Comparison of ENCODE assay signal across 19 cellular contexts in the genomic region with DNA sequence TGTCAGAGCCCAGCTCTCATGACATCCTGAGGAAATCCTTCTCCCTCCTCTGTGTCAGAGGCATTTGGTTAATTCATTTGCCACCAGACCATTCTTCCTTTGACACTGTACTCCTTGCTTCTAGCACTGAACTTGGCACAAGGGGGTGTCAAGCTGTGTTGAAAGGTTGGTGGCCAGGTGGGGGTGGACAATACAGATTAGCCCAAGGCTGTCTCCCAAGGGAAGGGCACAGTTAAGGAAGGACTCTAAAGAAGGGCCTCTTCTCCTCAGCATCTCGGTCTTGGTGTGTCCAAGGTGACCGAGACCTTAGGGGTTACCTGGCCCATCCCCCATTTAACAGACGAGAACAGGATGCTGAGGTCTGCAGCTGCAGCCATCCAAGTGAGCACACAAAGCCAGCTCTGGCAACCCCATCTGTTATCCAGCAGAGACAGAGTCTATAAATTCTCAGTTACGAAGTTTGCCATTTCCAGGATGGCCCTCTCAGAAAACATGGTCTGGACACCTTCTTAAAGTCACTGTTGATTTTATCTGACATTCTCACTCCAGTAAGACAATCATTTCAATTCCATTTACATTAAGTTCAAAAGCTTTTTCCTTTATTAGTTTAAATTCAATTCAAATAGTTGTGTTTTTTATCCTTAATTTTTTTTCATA.
DNase-seq lines count a peak whose midpoint lies in the region; ATAC-seq and TF ChIP-seq lines count a peak whose summit lies in the region.
"Had no signal": no experiment of that assay in that cellular context is flagged by ENCODE, and none has a peak within 500 bp of the region (broad histone marks: within the 10 kb centered on the region; RNA-seq: fewer than 3 reads in every experiment).

No MANE protein-coding gene starts in this region.

- H3K4me3 ChIP-seq in IMR-90 (ENCODE audit: insufficient read depth, low read depth, low read length) = no peak overlapping the region
- H3K4me3 ChIP-seq: heart right ventricle, skin epidermis had no signal

- peak overlapping the region; percentile 16; the same call in 1 of the 2 replicates for H3K4ac ChIP-seq in IMR-90 (ENCODE audit: low read depth, low read length)

- H2AK9ac ChIP-seq in IMR-90 (replicated peaks; ENCODE audit: low read depth, low read length, poor library complexity) = peak overlapping the region; percentile 40

- 43% methylated on average over 1 of the region's 4 CpGs; no CpG with 5 or more reads in 1 of the 2 experiments for WGBS in IMR-90 (ENCODE audit: extremely low coverage in 2 of 2, insufficient read length in 1 of 2), 2 experiments

- no peak overlapping the region for H3K27ac ChIP-seq in IMR-90 (ENCODE audit: insufficient read depth, low read length)
- H3K27ac ChIP-seq: 22Rv1, heart right ventricle, skin epidermis had no signal

- no peak for ATAC-seq in IMR-90 (ENCODE audit: low read depth)
- ATAC-seq in Right ventricle myocardium superior (ENCODE audit: poor library complexity) = no peak

- POLR2A ChIA-PET in IMR-90 (lab: Charles Lee; ENCODE audit: unreplicated experiment) = no interaction called here

- dilution Hi-C loops in IMR-90 (cut with HindIII; ENCODE audit: low sequenced_read_pairs, unreplicated experiment) = no loop called here

- TF ChIP-seq POLR2A in IMR-90 (IDR thresholded peaks at IDR 0.05; ENCODE audit: low read depth, low read length) = no peak

- 0 out of 2 replicates have a peak overlapping the region, but pooled peaks have one; percentile 8 for H2BK20ac ChIP-seq in IMR-90 (ENCODE audit: low read depth, low read length)

- no peak overlapping the region for H3K23ac ChIP-seq in IMR-90 (ENCODE audit: low read depth, low read length)

- H2BK5ac ChIP-seq in IMR-90 (ENCODE audit: low read depth, low read length, poor library complexity, severe bottlenecking) = no peak overlapping the region

- H3K4me1 ChIP-seq in IMR-90 (ENCODE audit: control insufficient read depth, insufficient read depth, low read length) = peaks cover 4% of the 10 kb centered on the region; the same call in 1 of the 2 replicates

- H3K14ac ChIP-seq in IMR-90 (replicated peaks; ENCODE audit: low read depth, low read length) = 0 out of 2 replicates have a peak overlapping the region, but pooled peaks have one; percentile 45

- H4K5ac ChIP-seq in IMR-90 (ENCODE audit: low read depth, low read length) = no peak overlapping the region

- H4K20me1 ChIP-seq in IMR-90 (ENCODE audit: insufficient read depth, low read length) = no peaks in the 10 kb centered on the region

- H2AK5ac ChIP-seq in IMR-90 (ENCODE audit: low read depth, low read length) = no peak overlapping the region

- H3K36me3 Mint-ChIP-seq in chondrocyte (ENCODE audit: low read depth) (peaks cover 13% of the 10 kb centered on the region), nephron (ENCODE audit: low read depth) (no peaks in the 10 kb centered on the region), glutamatergic neuron (ENCODE audit: unreplicated experiment) (no peaks in the 10 kb centered on the region)
- H3K36me3 Mint-ChIP-seq: activated naive CD4-positive, alpha-beta T cell treated with anti-CD3 and anti-CD28 coated beads, Interleukin-2, amount 10 ng/mL, durations not matched to agents 7 days and 5 days; naive B cell had no signal

- H3K56ac ChIP-seq in IMR-90 (ENCODE audit: extremely low read depth, insufficient read depth, low read length) = no peak overlapping the region; the same call in 1 of the 2 replicates

- H3K18ac ChIP-seq in IMR-90 (ENCODE audit: low read depth, low read length) = no peak overlapping the region

- no peak overlapping the region for H4K8ac ChIP-seq in IMR-90 (ENCODE audit: low read depth in 2 of 2, low read length in 2 of 2)

- CTCF ChIA-PET in IMR-90 (lab: Yijun Ruan, JAX) = no interaction called here

- BruUV-seq in IMR-90 (replicated peaks; lab: Mats Ljungman, UMichigan) = no TSS peak

- intact Hi-C loops in IMR-90 (cut with micrococcal nuclease) (no loop called here), Right ventricle myocardium superior (cut with DNase I) (no loop called here)

- H3K27ac Mint-ChIP-seq in chondrocyte (ENCODE audit: unreplicated experiment) (no peak overlapping the region), nephron (peak overlapping the region; percentile 63 to 95 (median 87)), glutamatergic neuron (ENCODE audit: unreplicated experiment) (no peak overlapping the region)
- H3K27ac Mint-ChIP-seq: activated CD4-positive, alpha-beta T cell treated with anti-CD3 and anti-CD28 coated beads for 36 hours; activated naive CD4-positive, alpha-beta T cell treated with anti-CD3 and anti-CD28 coated beads, Interleukin-2, amount 10 ng/mL, durations not matched to agents 7 days and 5 days; B cell; naive B cell had no signal

- no peaks in the 10 kb centered on the region; the same call in 1 of the 2 replicates for H3K36me3 ChIP-seq in IMR-90 (ENCODE audit: control insufficient read depth, insufficient read depth, low read length)
- H3K36me3 ChIP-seq: heart right ventricle had no signal

- H2AFZ ChIP-seq in IMR-90 (replicated peaks; ENCODE audit: low read length, poor library complexity) = no peak overlapping the region

- H3K9me3 ChIP-seq in IMR-90 (ENCODE audit: control insufficient read depth, insufficient read depth, low read length) = no peaks in the 10 kb centered on the region
- H3K9me3 ChIP-seq: heart right ventricle had no signal

- H3K9me3 Mint-ChIP-seq in chondrocyte (ENCODE audit: low read depth) (no peaks in the 10 kb centered on the region), nephron (no peaks in the 10 kb centered on the region), glutamatergic neuron (ENCODE audit: unreplicated experiment) (peaks cover 5% of the 10 kb centered on the region)
- H3K9me3 Mint-ChIP-seq: activated naive CD4-positive, alpha-beta T cell treated with anti-CD3 and anti-CD28 coated beads, Interleukin-2, amount 10 ng/mL, durations not matched to agents 7 days and 5 days; naive B cell had no signal

- TF ChIP-seq CTCF in IMR-90 (conservative IDR thresholded peaks at IDR 0.05; ENCODE audit: low read depth, low read length) = no peak
- no peak for TF ChIP-seq CTCF in chondrocyte (IDR thresholded peaks at IDR 0.05)
- TF ChIP-seq CTCF in nephron (IDR thresholded peaks at IDR 0.05; ENCODE audit: unreplicated experiment in 3 of 3) = no peak
- no peak for TF ChIP-seq CTCF in glutamatergic neuron (IDR thresholded peaks at IDR 0.05; ENCODE audit: partially characterized antibody, unreplicated experiment)

- H3K9me1 ChIP-seq in IMR-90 (ENCODE audit: insufficient read depth, low read length) = peaks cover 15% of the 10 kb centered on the region; the same call in 1 of the 2 replicates

- no peak overlapping the region for H2BK120ac ChIP-seq in IMR-90 (ENCODE audit: low read depth, low read length)

- in situ Hi-C loops in IMR-90 (cut with MboI; ENCODE audit: low sequenced_read_pairs) = no loop called here

- H3K9ac ChIP-seq in IMR-90 (ENCODE audit: low read depth, low read length) = no peak overlapping the region

- no peaks in the 10 kb centered on the region for H3K79me1 ChIP-seq in IMR-90 (ENCODE audit: low read depth in 1 of 2, low read length in 2 of 2)

- no peaks in the 10 kb centered on the region for H3K27me3 Mint-ChIP-seq in chondrocyte (ENCODE audit: low read depth)
- H3K27me3 Mint-ChIP-seq in nephron (ENCODE audit: low read depth) = peaks cover 39% of the 10 kb centered on the region
- peaks cover 4% of the 10 kb centered on the region for H3K27me3 Mint-ChIP-seq in glutamatergic neuron (ENCODE audit: unreplicated experiment)
- H3K27me3 Mint-ChIP-seq: activated CD4-positive, alpha-beta T cell treated with anti-CD3 and anti-CD28 coated beads for 36 hours had no signal

- no peak for TF ChIP-seq RAD21 in IMR-90 (IDR thresholded peaks at IDR 0.05; ENCODE audit: low read length)

- no peak overlapping the region for H3K4me2 ChIP-seq in IMR-90 (ENCODE audit: low read depth, low read length)

- no peak overlapping the region for H4K91ac ChIP-seq in IMR-90 (ENCODE audit: insufficient read depth, low read depth, low read length)

- peaks cover 2% of the 10 kb centered on the region; the same call in 1 of the 2 replicates for H3K27me3 ChIP-seq in IMR-90 (ENCODE audit: control insufficient read depth, insufficient read depth, low read length)

- H2BK15ac ChIP-seq in IMR-90 (ENCODE audit: low read depth, low read length) = no peak overlapping the region

- DNase-seq in DMS 273 (lab: John Stamatoyannopoulos, UW; ENCODE audit: unreplicated experiment) (peak; percentile 62), DMS 273 treated with DMSO at 0.1 percent for 48 hours (lab: John Stamatoyannopoulos, UW) (no peak), IMR-90 (no peak), chondrocyte (ENCODE audit: low spot score) (peak; percentile 20), glutamatergic neuron (no peak), Right ventricle myocardium superior (no peak), LoVo (ENCODE audit: low spot score) (no peak)
- DNase-seq: activated T-cell treated with anti-CD3 and anti-CD28 coated beads for 4 hours; DMS153; heart right ventricle; naive B cell; NCI-H187; stimulated activated CD4-positive, alpha-beta T cell treated with anti-CD3 and anti-CD28 coated beads, Interleukin-2, amount 100 ng/mL, for 48 hours had no signal

- H3K4me1 Mint-ChIP-seq in chondrocyte (ENCODE audit: low read depth) = peaks cover 15% of the 10 kb centered on the region
- peaks cover 61% of the 10 kb centered on the region for H3K4me1 Mint-ChIP-seq in nephron
- peaks cover 36% of the 10 kb centered on the region for H3K4me1 Mint-ChIP-seq in glutamatergic neuron (ENCODE audit: low read depth, unreplicated experiment)
- H3K4me1 Mint-ChIP-seq: B cell, naive B cell had no signal

- no peak overlapping the region for H3K4me3 Mint-ChIP-seq in chondrocyte (ENCODE audit: unreplicated experiment)
- peak overlapping the region in 1 of 3 experiments; percentile 16 for H3K4me3 Mint-ChIP-seq in nephron
- no peak overlapping the region for H3K4me3 Mint-ChIP-seq in glutamatergic neuron (ENCODE audit: unreplicated experiment)
- H3K4me3 Mint-ChIP-seq: activated CD4-positive, alpha-beta T cell treated with anti-CD3 and anti-CD28 coated beads for 36 hours; activated naive CD4-positive, alpha-beta T cell treated with anti-CD3 and anti-CD28 coated beads, Interleukin-2, amount 10 ng/mL, durations not matched to agents 7 days and 5 days; B cell; naive B cell had no signal

TF ChIP-seq in IMR-90, 13 proteins besides CTCF, POLR2A, EP300 and RAD21 (continues in another document):
- TF ChIP-seq, protein P1, sequence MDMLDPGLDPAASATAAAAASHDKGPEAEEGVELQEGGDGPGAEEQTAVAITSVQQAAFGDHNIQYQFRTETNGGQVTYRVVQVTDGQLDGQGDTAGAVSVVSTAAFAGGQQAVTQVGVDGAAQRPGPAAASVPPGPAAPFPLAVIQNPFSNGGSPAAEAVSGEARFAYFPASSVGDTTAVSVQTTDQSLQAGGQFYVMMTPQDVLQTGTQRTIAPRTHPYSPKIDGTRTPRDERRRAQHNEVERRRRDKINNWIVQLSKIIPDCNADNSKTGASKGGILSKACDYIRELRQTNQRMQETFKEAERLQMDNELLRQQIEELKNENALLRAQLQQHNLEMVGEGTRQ (IDR thresholded peaks at IDR 0.05; ENCODE audit: low read depth, low read length) = no peak
- TF ChIP-seq CHD1 (IDR thresholded peaks at IDR 0.05; ENCODE audit: low read depth, low read length) (no peak), MXI1 (IDR thresholded peaks at IDR 0.05; ENCODE audit: borderline replicate concordance, low read depth, low read length) (no peak), MAZ (IDR thresholded peaks at IDR 0.05; ENCODE audit: borderline replicate concordance, low read depth, low read length) (no peak)

Comparison
In these comparisons a context has a peak if more than half of its experiments do, and no peak if none do; other contexts are left out.
1. DNase-seq: peak in DMS 273 (single experiment) and chondrocyte (single experiment); none in DMS 273 treated with DMSO at 0.1 percent for 48 hours (single experiment), IMR-90 (single experiment), glutamatergic neuron (single experiment), Right ventricle myocardium superior (single experiment) and LoVo (single experiment).
2. H3K27ac Mint-ChIP-seq: peak in nephron (3 of 3); none in chondrocyte (single experiment) and glutamatergic neuron (single experiment).